8 cellular contexts compared by ENCODE assay signal in genomic region chr2:231361701-231362588, GRCh38. TPM values are rescaled to one million over a fixed set of nuclear protein-coding genes. Genes with fewer than 3 reads are reported as not detected.
DNase-seq lines count a peak whose midpoint lies in the region; ATAC-seq and TF ChIP-seq lines count a peak whose summit lies in the region.

No MANE protein-coding gene starts in this region.

- TF ChIP-seq POLR2A in GM15510 (IDR thresholded peaks at IDR 0.05; ENCODE audit: borderline replicate concordance, extremely low read depth, insufficient read length): peak; percentile 30

- H3K27me3 Mint-ChIP-seq in IgD-negative memory B cell (peaks cover 2% of the 10 kb centered on the region), chondrocyte (ENCODE audit: low read depth) (no peaks in the 10 kb centered on the region)

- H3K9me3 Mint-ChIP-seq in IgD-negative memory B cell (no peaks in the 10 kb centered on the region), chondrocyte (ENCODE audit: low read depth) (no peaks in the 10 kb centered on the region)

- peak overlapping the region in 2 of 4 donors; percentile 72 to 82 for H3K4me3 Mint-ChIP-seq in IgD-negative memory B cell
- no peak overlapping the region for H3K4me3 Mint-ChIP-seq in chondrocyte (ENCODE audit: unreplicated experiment)

- H3K27ac Mint-ChIP-seq in IgD-negative memory B cell: peak overlapping the region in 2 of 3 donors; percentile 41 to 93
- no peak overlapping the region for H3K27ac Mint-ChIP-seq in chondrocyte (ENCODE audit: unreplicated experiment)

- H3K4me1 Mint-ChIP-seq in IgD-negative memory B cell (peaks cover 12 to 18% (median 14%) of the 10 kb centered on the region in 3 donors), chondrocyte (ENCODE audit: low read depth) (peaks cover 21% of the 10 kb centered on the region)

- H3K36me3 Mint-ChIP-seq in IgD-negative memory B cell: peaks cover 2% of the 10 kb centered on the region
- H3K36me3 Mint-ChIP-seq in chondrocyte (ENCODE audit: low read depth): peaks cover 16% of the 10 kb centered on the region

- DNase-seq in chondrocyte (ENCODE audit: low spot score) (peak; percentile 54), DMS79 (lab: John Stamatoyannopoulos, UW) (no peak), DMS153 (lab: John Stamatoyannopoulos, UW) (no peak), NCI-H2081 (lab: John Stamatoyannopoulos, UW) (no peak), NCI-H226 (no peak)

- no peak for TF ChIP-seq CTCF in chondrocyte (IDR thresholded peaks at IDR 0.05)

- peak; percentile 79 for ATAC-seq in GM21515 (IDR thresholded peaks at IDR 0.05; ENCODE audit: unreplicated experiment)

RNA-seq across cellular contexts. Expression of gene B3GNT7, which starts 33.6 kb away (rescaled TPM):
- 3.3 TPM for polyA plus RNA-seq in IgD-negative memory B cell
- 1.7 to 1.9 TPM (median 1.8 TPM) in 3 replicates for total RNA-seq in chondrocyte
